Comparison of ENCODE assay signal across 1 cellular context in the genomic region with DNA sequence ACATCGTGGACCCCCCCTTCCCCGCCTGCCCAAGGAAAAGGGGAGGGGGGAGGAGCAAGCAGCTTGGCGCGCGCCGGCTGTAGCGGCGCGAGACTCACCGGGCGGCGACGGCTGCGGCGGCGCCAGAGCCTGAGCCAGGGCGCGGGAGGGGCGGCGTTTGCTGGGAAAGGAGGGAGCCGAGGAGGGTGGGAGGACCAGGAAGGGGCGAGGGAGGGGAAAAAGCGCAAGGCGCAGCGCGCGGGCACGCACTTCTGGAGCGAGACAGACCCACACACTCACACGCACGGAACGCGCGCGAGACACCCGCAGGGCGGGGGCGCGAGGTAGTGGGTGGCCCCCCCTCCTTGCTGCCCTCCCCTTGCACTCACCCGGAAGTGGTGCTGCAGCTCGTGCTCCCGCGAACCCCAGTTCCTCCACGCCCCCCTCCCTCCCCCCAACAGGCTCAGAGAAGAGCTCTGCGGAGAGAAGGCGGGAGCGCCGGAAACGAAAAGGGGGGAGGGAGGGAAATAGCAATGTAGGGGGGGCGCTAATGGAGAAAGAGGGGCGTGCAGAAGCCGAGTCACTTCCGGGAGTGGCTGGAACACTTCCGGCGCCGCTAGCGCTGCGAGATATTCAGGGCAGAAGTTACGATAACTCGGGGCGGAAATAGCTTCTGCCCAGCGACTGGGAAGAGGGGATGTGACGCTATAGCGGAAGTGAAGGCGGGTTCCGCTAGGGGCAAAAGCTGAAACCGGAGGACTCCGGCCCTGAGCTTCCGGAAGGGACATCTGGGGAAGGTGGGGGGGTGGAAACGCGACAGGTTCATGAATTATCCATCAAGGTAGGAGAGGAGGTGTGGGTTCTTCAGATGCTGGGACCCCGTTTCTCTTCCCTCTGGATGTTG.
TF ChIP-seq lines count a peak whose summit lies in the region.

ZNF384 (minus strand) TSS at position 376 of the 883 bp plus-strand sequence. CDS start 9,855 bp downstream, outside the sequence.

TF ChIP-seq in HEK293, 187 proteins besides CTCF, POLR2A, EP300 and RAD21 (continued from another document and continues in another):
- TF ChIP-seq AEBP2 (tag by site-specific recombination; IDR thresholded peaks at IDR 0.05; ENCODE audit: borderline replicate concordance), result 0 out of 2 replicates have a peak, but pooled peaks have one; percentile 15
- peak; percentile 43 for TF ChIP-seq ZFP69B (tag by site-specific recombination; IDR thresholded peaks at IDR 0.05)
- TF ChIP-seq ZBTB21 (tag by site-specific recombination; IDR thresholded peaks at IDR 0.05), result peak; percentile 98
- TF ChIP-seq ZNF140 (tag by site-specific recombination; IDR thresholded peaks at IDR 0.05), result no peak
- no peak for TF ChIP-seq BCL11A (tag by site-specific recombination; IDR thresholded peaks at IDR 0.05; ENCODE audit: low read depth)
- TF ChIP-seq YY2 (tag by site-specific recombination; IDR thresholded peaks at IDR 0.05), result peak; percentile 69
- no peak for TF ChIP-seq ZNF433 (tag by site-specific recombination; IDR thresholded peaks at IDR 0.05; ENCODE audit: low read depth)
- no peak for TF ChIP-seq ZNF626 (tag by site-specific recombination; IDR thresholded peaks at IDR 0.05)
- no peak for TF ChIP-seq ZNF16 (tag by site-specific recombination; IDR thresholded peaks at IDR 0.05; ENCODE audit: low read depth)
- TF ChIP-seq ZNF157 (tag by site-specific recombination; IDR thresholded peaks at IDR 0.05), result no peak
- no peak; the same call in 1 of the 2 replicates for TF ChIP-seq REPIN1 (tag by site-specific recombination; IDR thresholded peaks at IDR 0.05; ENCODE audit: low read depth)
- TF ChIP-seq, protein P1, sequence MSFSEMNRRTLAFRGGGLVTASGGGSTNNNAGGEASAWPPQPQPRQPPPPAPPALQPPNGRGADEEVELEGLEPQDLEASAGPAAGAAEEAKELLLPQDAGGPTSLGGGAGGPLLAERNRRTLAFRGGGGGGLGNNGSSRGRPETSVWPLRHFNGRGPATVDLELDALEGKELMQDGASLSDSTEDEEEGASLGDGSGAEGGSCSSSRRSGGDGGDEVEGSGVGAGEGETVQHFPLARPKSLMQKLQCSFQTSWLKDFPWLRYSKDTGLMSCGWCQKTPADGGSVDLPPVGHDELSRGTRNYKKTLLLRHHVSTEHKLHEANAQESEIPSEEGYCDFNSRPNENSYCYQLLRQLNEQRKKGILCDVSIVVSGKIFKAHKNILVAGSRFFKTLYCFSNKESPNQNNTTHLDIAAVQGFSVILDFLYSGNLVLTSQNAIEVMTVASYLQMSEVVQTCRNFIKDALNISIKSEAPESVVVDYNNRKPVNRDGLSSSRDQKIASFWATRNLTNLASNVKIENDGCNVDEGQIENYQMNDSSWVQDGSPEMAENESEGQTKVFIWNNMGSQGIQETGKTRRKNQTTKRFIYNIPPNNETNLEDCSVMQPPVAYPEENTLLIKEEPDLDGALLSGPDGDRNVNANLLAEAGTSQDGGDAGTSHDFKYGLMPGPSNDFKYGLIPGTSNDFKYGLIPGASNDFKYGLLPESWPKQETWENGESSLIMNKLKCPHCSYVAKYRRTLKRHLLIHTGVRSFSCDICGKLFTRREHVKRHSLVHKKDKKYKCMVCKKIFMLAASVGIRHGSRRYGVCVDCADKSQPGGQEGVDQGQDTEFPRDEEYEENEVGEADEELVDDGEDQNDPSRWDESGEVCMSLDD (tag by site-specific recombination; IDR thresholded peaks at IDR 0.05), result peak; percentile 100
- no peak for TF ChIP-seq ZNF48 (tag by site-specific recombination; IDR thresholded peaks at IDR 0.05)
- TF ChIP-seq ZNF561 (tag by site-specific recombination; IDR thresholded peaks at IDR 0.05; ENCODE audit: borderline replicate concordance), result peak; percentile 63
- TF ChIP-seq, protein P2, sequence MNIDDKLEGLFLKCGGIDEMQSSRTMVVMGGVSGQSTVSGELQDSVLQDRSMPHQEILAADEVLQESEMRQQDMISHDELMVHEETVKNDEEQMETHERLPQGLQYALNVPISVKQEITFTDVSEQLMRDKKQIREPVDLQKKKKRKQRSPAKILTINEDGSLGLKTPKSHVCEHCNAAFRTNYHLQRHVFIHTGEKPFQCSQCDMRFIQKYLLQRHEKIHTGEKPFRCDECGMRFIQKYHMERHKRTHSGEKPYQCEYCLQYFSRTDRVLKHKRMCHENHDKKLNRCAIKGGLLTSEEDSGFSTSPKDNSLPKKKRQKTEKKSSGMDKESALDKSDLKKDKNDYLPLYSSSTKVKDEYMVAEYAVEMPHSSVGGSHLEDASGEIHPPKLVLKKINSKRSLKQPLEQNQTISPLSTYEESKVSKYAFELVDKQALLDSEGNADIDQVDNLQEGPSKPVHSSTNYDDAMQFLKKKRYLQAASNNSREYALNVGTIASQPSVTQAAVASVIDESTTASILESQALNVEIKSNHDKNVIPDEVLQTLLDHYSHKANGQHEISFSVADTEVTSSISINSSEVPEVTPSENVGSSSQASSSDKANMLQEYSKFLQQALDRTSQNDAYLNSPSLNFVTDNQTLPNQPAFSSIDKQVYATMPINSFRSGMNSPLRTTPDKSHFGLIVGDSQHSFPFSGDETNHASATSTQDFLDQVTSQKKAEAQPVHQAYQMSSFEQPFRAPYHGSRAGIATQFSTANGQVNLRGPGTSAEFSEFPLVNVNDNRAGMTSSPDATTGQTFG (tag by site-specific recombination; IDR thresholded peaks at IDR 0.05; ENCODE audit: borderline replicate concordance), result no peak
- TF ChIP-seq ZBTB17 (tag by site-specific recombination; IDR thresholded peaks at IDR 0.05), result peak; percentile 87
- no peak for TF ChIP-seq ZNF133 (tag by site-specific recombination; IDR thresholded peaks at IDR 0.05)
- no peak for TF ChIP-seq BCL11B (tag by site-specific recombination; IDR thresholded peaks at IDR 0.05; ENCODE audit: low read depth)
- no peak for TF ChIP-seq ZNF521 (tag by site-specific recombination; IDR thresholded peaks at IDR 0.05)
- no peak for TF ChIP-seq ZNF701 (tag by site-specific recombination; IDR thresholded peaks at IDR 0.05)
- TF ChIP-seq ZBTB26 (tag by site-specific recombination; optimal IDR thresholded peaks at IDR 0.05), result peak; percentile 100
- peak; percentile 80; the same call in 1 of the 2 replicates for TF ChIP-seq KLF1 (tag by site-specific recombination; IDR thresholded peaks at IDR 0.05)
- no peak for TF ChIP-seq ZNF837 (tag by site-specific recombination; IDR thresholded peaks at IDR 0.05)
- TF ChIP-seq ZNF248 (tag by site-specific recombination; IDR thresholded peaks at IDR 0.05), result no peak
- TF ChIP-seq HOXC10 (CRISPR knock-in tag; IDR thresholded peaks at IDR 0.05), result no peak
- TF ChIP-seq ZNF792 (tag by site-specific recombination; IDR thresholded peaks at IDR 0.05), result 0 out of 2 replicates have a peak, but pooled peaks have one; percentile 16
- TF ChIP-seq ZNF560 (tag by site-specific recombination; IDR thresholded peaks at IDR 0.05; ENCODE audit: borderline replicate concordance), result no peak
- no peak for TF ChIP-seq ZNF311 (tag by site-specific recombination; IDR thresholded peaks at IDR 0.05; ENCODE audit: borderline replicate concordance)
- TF ChIP-seq GLIS2 (tag by site-specific recombination; IDR thresholded peaks at IDR 0.05), result peak; percentile 98
- peak; percentile 64; the same call in 1 of the 2 replicates for TF ChIP-seq ZNF391 (tag by site-specific recombination; IDR thresholded peaks at IDR 0.05; ENCODE audit: borderline replicate concordance, low read depth)
- TF ChIP-seq FEZF1 (tag by site-specific recombination; IDR thresholded peaks at IDR 0.05), result no peak; the same call in 1 of the 2 replicates
- TF ChIP-seq ZBTB11 (tag by site-specific recombination; conservative IDR thresholded peaks at IDR 0.05; ENCODE audit: low read depth), result peak; percentile 99
- TF ChIP-seq ZNF514 (tag by site-specific recombination; IDR thresholded peaks at IDR 0.05), result no peak
- no peak for TF ChIP-seq ZNF23 (tag by site-specific recombination; IDR thresholded peaks at IDR 0.05; ENCODE audit: borderline replicate concordance)
- TF ChIP-seq ZNF664 (tag by site-specific recombination; IDR thresholded peaks at IDR 0.05), result no peak
- TF ChIP-seq ZFP41 (tag by site-specific recombination; IDR thresholded peaks at IDR 0.05; ENCODE audit: borderline replicate concordance), result no peak
- TF ChIP-seq TCF7L2 (IDR thresholded peaks at IDR 0.05; ENCODE audit: borderline replicate concordance, low read depth, low read length), result no peak
- no peak for TF ChIP-seq ZNF155 (tag by site-specific recombination; IDR thresholded peaks at IDR 0.05)
- TF ChIP-seq, protein P3, sequence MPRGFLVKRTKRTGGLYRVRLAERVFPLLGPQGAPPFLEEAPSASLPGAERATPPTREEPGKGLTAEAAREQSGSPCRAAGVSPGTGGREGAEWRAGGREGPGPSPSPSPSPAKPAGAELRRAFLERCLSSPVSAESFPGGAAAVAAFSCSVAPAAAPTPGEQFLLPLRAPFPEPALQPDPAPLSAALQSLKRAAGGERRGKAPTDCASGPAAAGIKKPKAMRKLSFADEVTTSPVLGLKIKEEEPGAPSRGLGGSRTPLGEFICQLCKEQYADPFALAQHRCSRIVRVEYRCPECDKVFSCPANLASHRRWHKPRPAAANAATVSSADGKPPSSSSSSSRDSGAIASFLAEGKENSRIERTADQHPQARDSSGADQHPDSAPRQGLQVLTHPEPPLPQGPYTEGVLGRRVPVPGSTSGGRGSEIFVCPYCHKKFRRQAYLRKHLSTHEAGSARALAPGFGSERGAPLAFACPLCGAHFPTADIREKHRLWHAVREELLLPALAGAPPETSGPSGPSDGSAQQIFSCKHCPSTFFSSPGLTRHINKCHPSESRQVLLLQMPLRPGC (tag by site-specific recombination; IDR thresholded peaks at IDR 0.05), result peak; percentile 71; the same call in 1 of the 2 replicates
- TF ChIP-seq ZNF658 (tag by site-specific recombination; IDR thresholded peaks at IDR 0.05), result no peak
- TF ChIP-seq RBAK (tag by site-specific recombination; IDR thresholded peaks at IDR 0.05), result no peak
- peak; percentile 96 for TF ChIP-seq KLF9 (tag by site-specific recombination; IDR thresholded peaks at IDR 0.05; ENCODE audit: low read depth)
- TF ChIP-seq ZNF221 (tag by site-specific recombination; IDR thresholded peaks at IDR 0.05; ENCODE audit: borderline replicate concordance), result no peak
- no peak for TF ChIP-seq MEIS1 (CRISPR knock-in tag; IDR thresholded peaks at IDR 0.05; ENCODE audit: borderline replicate concordance)
- TF ChIP-seq, protein P4, sequence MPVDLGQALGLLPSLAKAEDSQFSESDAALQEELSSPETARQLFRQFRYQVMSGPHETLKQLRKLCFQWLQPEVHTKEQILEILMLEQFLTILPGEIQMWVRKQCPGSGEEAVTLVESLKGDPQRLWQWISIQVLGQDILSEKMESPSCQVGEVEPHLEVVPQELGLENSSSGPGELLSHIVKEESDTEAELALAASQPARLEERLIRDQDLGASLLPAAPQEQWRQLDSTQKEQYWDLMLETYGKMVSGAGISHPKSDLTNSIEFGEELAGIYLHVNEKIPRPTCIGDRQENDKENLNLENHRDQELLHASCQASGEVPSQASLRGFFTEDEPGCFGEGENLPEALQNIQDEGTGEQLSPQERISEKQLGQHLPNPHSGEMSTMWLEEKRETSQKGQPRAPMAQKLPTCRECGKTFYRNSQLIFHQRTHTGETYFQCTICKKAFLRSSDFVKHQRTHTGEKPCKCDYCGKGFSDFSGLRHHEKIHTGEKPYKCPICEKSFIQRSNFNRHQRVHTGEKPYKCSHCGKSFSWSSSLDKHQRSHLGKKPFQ (tag by site-specific recombination; IDR thresholded peaks at IDR 0.05), result 0 out of 2 replicates have a peak, but pooled peaks have one; percentile 11
- TF ChIP-seq ZNF610 (tag by site-specific recombination; IDR thresholded peaks at IDR 0.05; ENCODE audit: borderline replicate concordance), result peak; percentile 93
- peak; percentile 71 for TF ChIP-seq ZNF335 (tag by site-specific recombination; conservative IDR thresholded peaks at IDR 0.05)
- peak; percentile 84 for TF ChIP-seq EGR2 (tag by site-specific recombination; IDR thresholded peaks at IDR 0.05; ENCODE audit: low read depth)
- peak; percentile 68 for TF ChIP-seq IKZF3 (tag by site-specific recombination; IDR thresholded peaks at IDR 0.05)
